Comparison of ENCODE assay signal across 1 cellular context in genomic region chr15:56187665-56188064, GRCh38.
A peak's percentile ranks its signal among the peaks of the same experiment; 100 is the strongest.
TF ChIP-seq lines count a peak whose summit lies in the region.

No MANE protein-coding gene starts in this region.

TF ChIP-seq in HepG2, 621 proteins besides CTCF, POLR2A, EP300 and RAD21 (continued from another document and continues in another):
- peak; percentile 67 for TF ChIP-seq ZBTB40 (IDR thresholded peaks at IDR 0.05)
- peak; percentile 72; the same call in 1 of the 2 replicates for TF ChIP-seq ZBTB40 (CRISPR knock-in tag; IDR thresholded peaks at IDR 0.05)
- no peak for TF ChIP-seq ZNF883 (CRISPR knock-in tag; IDR thresholded peaks at IDR 0.05; ENCODE audit: not compliant biosample characterization)
- no peak for TF ChIP-seq ZNF260 (CRISPR knock-in tag; IDR thresholded peaks at IDR 0.05; ENCODE audit: borderline replicate concordance, low read depth)
- no peak for TF ChIP-seq RFX5 (IDR thresholded peaks at IDR 0.05; ENCODE audit: low read depth, low read length)
- TF ChIP-seq BRD4 (CRISPR knock-in tag; IDR thresholded peaks at IDR 0.05): no peak
- no peak for TF ChIP-seq POGZ (CRISPR knock-in tag; IDR thresholded peaks at IDR 0.05)
- TF ChIP-seq ZNF557 (CRISPR knock-in tag; IDR thresholded peaks at IDR 0.05): no peak
- TF ChIP-seq ZNF75D (CRISPR knock-in tag; IDR thresholded peaks at IDR 0.05; ENCODE audit: borderline replicate concordance): no peak
- TF ChIP-seq ZNF24 (IDR thresholded peaks at IDR 0.05): no peak
- TF ChIP-seq ZNF543 (CRISPR knock-in tag; IDR thresholded peaks at IDR 0.05): no peak
- no peak for TF ChIP-seq ZNF83 (CRISPR knock-in tag; IDR thresholded peaks at IDR 0.05; ENCODE audit: borderline replicate concordance)
- TF ChIP-seq CCDC6 (CRISPR knock-in tag; IDR thresholded peaks at IDR 0.05): no peak
- no peak for TF ChIP-seq ZNF772 (CRISPR knock-in tag; IDR thresholded peaks at IDR 0.05)
- TF ChIP-seq SRY (CRISPR knock-in tag; IDR thresholded peaks at IDR 0.05): no peak
- TF ChIP-seq FOXO1 (CRISPR knock-in tag; IDR thresholded peaks at IDR 0.05): no peak
- no peak for TF ChIP-seq HNRNPH1 (optimal IDR thresholded peaks at IDR 0.05; ENCODE audit: low read depth, low read length)
- no peak for TF ChIP-seq ZNF775 (CRISPR knock-in tag; IDR thresholded peaks at IDR 0.05; ENCODE audit: borderline replicate concordance)
- peak; percentile 39; the same call in 1 of the 2 replicates for TF ChIP-seq ATF1 (CRISPR knock-in tag; IDR thresholded peaks at IDR 0.05)
- no peak for TF ChIP-seq ZNF280D (CRISPR knock-in tag; IDR thresholded peaks at IDR 0.05)
- no peak for TF ChIP-seq ZNF569 (CRISPR knock-in tag; IDR thresholded peaks at IDR 0.05; ENCODE audit: borderline replicate concordance)
- no peak for TF ChIP-seq NONO (IDR thresholded peaks at IDR 0.05)
- TF ChIP-seq NONO (CRISPR knock-in tag; conservative IDR thresholded peaks at IDR 0.05): no peak
- TF ChIP-seq MTF2 (CRISPR knock-in tag; IDR thresholded peaks at IDR 0.05; ENCODE audit: borderline replicate concordance): no peak
- no peak for TF ChIP-seq EZH2 (conservative IDR thresholded peaks at IDR 0.05; ENCODE audit: low read depth, low read length)
- no peak for TF ChIP-seq SMARCC2 (IDR thresholded peaks at IDR 0.05)
- TF ChIP-seq RNF219 (CRISPR knock-in tag; IDR thresholded peaks at IDR 0.05): no peak
- no peak for TF ChIP-seq SATB2 (CRISPR knock-in tag; IDR thresholded peaks at IDR 0.05)
- TF ChIP-seq HOXA9 (CRISPR knock-in tag; IDR thresholded peaks at IDR 0.05; ENCODE audit: borderline replicate concordance): no peak
- TF ChIP-seq ZNF331 (CRISPR knock-in tag; IDR thresholded peaks at IDR 0.05): no peak
- no peak for TF ChIP-seq CENPT (CRISPR knock-in tag; IDR thresholded peaks at IDR 0.05; ENCODE audit: low read depth)
- TF ChIP-seq ATF7-NPFF (CRISPR knock-in tag; IDR thresholded peaks at IDR 0.05; ENCODE audit: low read depth): no peak
- TF ChIP-seq NCOA2 (CRISPR knock-in tag; IDR thresholded peaks at IDR 0.05): 0 out of 2 replicates have a peak, but pooled peaks have one; percentile 34
- TF ChIP-seq CHD2 (IDR thresholded peaks at IDR 0.05; ENCODE audit: low read depth, low read length): no peak
- TF ChIP-seq HMG20A (CRISPR knock-in tag; IDR thresholded peaks at IDR 0.05; ENCODE audit: borderline replicate concordance): 0 out of 2 replicates have a peak, but pooled peaks have one; percentile 19
- TF ChIP-seq RBM22 (optimal IDR thresholded peaks at IDR 0.05; ENCODE audit: low read length): no peak
- TF ChIP-seq ZBTB43 (CRISPR knock-in tag; conservative IDR thresholded peaks at IDR 0.05): peak; percentile 63; the same call in 1 of the 2 replicates
- peak; percentile 50; the same call in 1 of the 2 replicates for TF ChIP-seq SOX5 (CRISPR knock-in tag; IDR thresholded peaks at IDR 0.05; ENCODE audit: borderline replicate concordance)
- TF ChIP-seq ZKSCAN1 (IDR thresholded peaks at IDR 0.05; ENCODE audit: low read length): no peak
- TF ChIP-seq ATF2 (CRISPR knock-in tag; IDR thresholded peaks at IDR 0.05): no peak
- TF ChIP-seq ZNF550 (CRISPR knock-in tag; IDR thresholded peaks at IDR 0.05; ENCODE audit: borderline replicate concordance): no peak
- TF ChIP-seq SOX6 (IDR thresholded peaks at IDR 0.05): no peak
- TF ChIP-seq SOX6 (CRISPR knock-in tag; IDR thresholded peaks at IDR 0.05): peak; percentile 27; the same call in 1 of the 2 replicates
- no peak for TF ChIP-seq ZNF530 (CRISPR knock-in tag; IDR thresholded peaks at IDR 0.05; ENCODE audit: low read depth)
- no peak for TF ChIP-seq MTA1 (CRISPR knock-in tag; IDR thresholded peaks at IDR 0.05; ENCODE audit: borderline replicate concordance)
- no peak for TF ChIP-seq THAP9 (CRISPR knock-in tag; IDR thresholded peaks at IDR 0.05; ENCODE audit: borderline replicate concordance)
